ENCODE assay signal across 8 cellular contexts in genomic region chr12:10395390-10395998, GRCh38. TPM values are rescaled to one million over a fixed set of nuclear protein-coding genes. Genes with fewer than 3 reads are reported as not detected.
DNase-seq lines count a peak whose midpoint lies in the region; ATAC-seq and TF ChIP-seq lines count a peak whose summit lies in the region.

No MANE protein-coding gene starts in this region.

- peak; percentile 76 for ATAC-seq in GM18858 (IDR thresholded peaks at IDR 0.05; ENCODE audit: unreplicated experiment)
- ATAC-seq in HG03066 (IDR thresholded peaks at IDR 0.05; ENCODE audit: low read depth, unreplicated experiment) = peak; percentile 51

- no peak for TF ChIP-seq CTCF in WERI-Rb-1 (IDR thresholded peaks at IDR 0.05; ENCODE audit: low read depth, low read length)

- no peak overlapping the region for H3K4me3 ChIP-seq in WERI-Rb-1 (ENCODE audit: low read depth, low read length)
- no peak overlapping the region for H3K4me3 ChIP-seq in H7 (ENCODE audit: insufficient read depth, low read depth, low read length)

- no peaks in the 10 kb centered on the region for H3K9me3 ChIP-seq in WERI-Rb-1 (ENCODE audit: severe bottlenecking)

- DNase-seq in A172 (ENCODE audit: low spot score) (peak; percentile 51), NOMO-1 treated with DMSO at 0.1 percent for 48 hours (lab: John Stamatoyannopoulos, UW; ENCODE audit: unreplicated experiment) (peak; percentile 95), epidermal melanocyte (ENCODE audit: insufficient read length, low spot score) (peak; percentile 23), non-pigmented ciliary epithelial cell (ENCODE audit: low read depth) (peak; percentile 79), WERI-Rb-1 (no peak), H7 (no peak)

- no peak overlapping the region for H3K27ac ChIP-seq in WERI-Rb-1

- H3K27me3 ChIP-seq in WERI-Rb-1 (ENCODE audit: insufficient read depth, low read depth, severe bottlenecking) = no peaks in the 10 kb centered on the region
- no peaks in the 10 kb centered on the region for H3K27me3 ChIP-seq in H7 (ENCODE audit: control insufficient read depth, insufficient read depth, low read length)

- H3K36me3 ChIP-seq in WERI-Rb-1 (no peaks in the 10 kb centered on the region), H7 (replicated peaks; ENCODE audit: control insufficient read depth, insufficient read depth, low read length) (no peaks in the 10 kb centered on the region)

RNA-seq across cellular contexts. Expression of gene KLRK1, which starts 5.7 kb away (rescaled TPM):
- total RNA-seq in A172 (2014; rRNA removed; shearing (Covaris generic)) = not detected in 2 replicates
- not detected in 2 replicates for total RNA-seq in H7 (2014; rRNA removed; shearing (Covaris generic))

RNA-seq across cellular contexts. Expression of gene KLRC4, which starts 14.1 kb away (rescaled TPM):
- total RNA-seq in A172 (2014; rRNA removed; shearing (Covaris generic)) = not detected in 2 replicates
- total RNA-seq in H7 (2014; rRNA removed; shearing (Covaris generic)) = not detected in 2 replicates

RNA-seq across cellular contexts. Expression of gene KLRC3, which starts 24.9 kb away (rescaled TPM):
- total RNA-seq in A172 (2014; rRNA removed; shearing (Covaris generic)) = not detected in 2 replicates
- not detected in 2 replicates for total RNA-seq in H7 (2014; rRNA removed; shearing (Covaris generic))

RNA-seq across cellular contexts. Expression of gene KLRC2, which starts 40.3 kb away (rescaled TPM):
- not detected in 2 replicates for total RNA-seq in A172 (2014; rRNA removed; shearing (Covaris generic))
- not detected in 2 replicates for total RNA-seq in H7 (2014; rRNA removed; shearing (Covaris generic))

RNA-seq across cellular contexts. Expression of gene KLRC1, which starts 57.7 kb away (rescaled TPM):
- not detected in 2 replicates for total RNA-seq in A172 (2014; rRNA removed; shearing (Covaris generic))
- total RNA-seq in H7 (2014; rRNA removed; shearing (Covaris generic)) = not detected in 2 replicates

Comparison
In these comparisons a context has a peak if more than half of its experiments do, and no peak if none do; other contexts are left out.
1. DNase-seq: peak in A172 (single experiment), NOMO-1 treated with DMSO at 0.1 percent for 48 hours (single experiment), epidermal melanocyte (single experiment) and non-pigmented ciliary epithelial cell (single experiment); none in WERI-Rb-1 (single experiment) and H7 (single experiment).